In the genomic region with DNA sequence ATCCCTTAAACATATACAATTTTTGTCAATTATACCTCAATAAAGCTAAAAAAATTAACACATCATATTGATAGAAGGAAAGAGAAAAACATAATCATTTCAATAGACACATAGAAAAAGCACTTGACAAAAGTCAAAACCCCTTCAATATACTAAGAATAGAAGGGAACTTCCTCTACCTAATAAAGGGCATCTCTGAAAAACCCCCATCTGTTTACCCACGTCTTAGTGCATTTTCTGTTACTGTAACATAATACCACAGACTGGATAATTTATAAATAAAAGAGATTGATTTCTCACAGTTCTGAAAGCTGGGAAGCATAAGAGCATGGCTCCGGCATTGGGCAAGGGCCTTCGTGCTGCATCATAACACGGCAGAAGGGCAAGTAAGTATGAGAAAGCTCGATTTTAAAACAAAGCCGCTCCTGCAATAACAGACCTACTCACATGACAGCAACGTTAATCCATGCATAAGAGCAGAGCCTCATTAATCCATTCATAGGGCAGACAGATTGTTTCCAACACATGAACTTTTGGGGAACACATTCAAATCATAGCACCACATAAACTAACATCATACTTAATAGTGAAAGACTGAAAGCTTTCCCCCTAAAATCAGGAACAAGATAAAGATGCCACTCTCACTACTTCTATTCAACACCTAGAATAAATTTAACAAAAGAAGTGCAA, we compare ENCODE assay signal across 23 cellular contexts. TPM values are rescaled to one million over a fixed set of nuclear protein-coding genes. Genes with fewer than 3 reads are reported as not detected.
DNase-seq lines count a peak whose midpoint lies in the region; ATAC-seq lines count a peak whose summit lies in the region.
"Had no signal": no experiment of that assay in that cellular context is flagged by ENCODE, and none has a peak within 500 bp of the region (broad histone marks: within the 10 kb centered on the region; RNA-seq: fewer than 3 reads in every experiment).

No MANE protein-coding gene starts in this region.

- no peaks in the 10 kb centered on the region for H3K4me1 ChIP-seq in neuronal stem cell (ENCODE audit: control insufficient read depth in 2 of 2, insufficient read depth in 1 of 2, low read depth in 1 of 2, low read length in 2 of 2)
- H3K4me1 ChIP-seq: BE2C, body of pancreas had no signal

- no peaks in the 10 kb centered on the region for H3K27me3 ChIP-seq in neuronal stem cell (ENCODE audit: control insufficient read depth in 3 of 3, insufficient read depth in 3 of 3, low read depth in 1 of 3, low read length in 3 of 3)
- H3K27me3 ChIP-seq: BE2C, body of pancreas, MG63 had no signal

- no peaks in the 10 kb centered on the region for H3K9me3 Mint-ChIP-seq in stimulated activated effector memory CD8-positive, alpha-beta T cell treated with anti-CD3 and anti-CD28 coated beads, Interleukin-12 subunit alpha, Interleukin-12 subunit beta, amount 100 ng/mL, for 72 hours

- H4K8ac ChIP-seq in neuronal stem cell (ENCODE audit: low read depth, low read length), result no peak overlapping the region

- WGBS in neuronal stem cell (ENCODE audit: extremely low coverage in 2 of 2, insufficient read length in 2 of 2, insufficient replicate concordance in 1 of 2), 2 donors, result no CpG with 5 or more reads among the region's 7 CpGs

- H3K27ac Mint-ChIP-seq in stimulated activated effector memory CD8-positive, alpha-beta T cell treated with anti-CD3 and anti-CD28 coated beads, Interleukin-12 subunit alpha, Interleukin-12 subunit beta, amount 100 ng/mL, for 72 hours, result peak overlapping the region; percentile 52
- H3K27ac Mint-ChIP-seq: activated naive CD8-positive, alpha-beta T cell had no signal

- H3K14ac ChIP-seq in neuronal stem cell (ENCODE audit: low read length), result no peak overlapping the region

- H4K91ac ChIP-seq in neuronal stem cell (ENCODE audit: low read depth, low read length, poor library complexity), result no peak overlapping the region

- no peak overlapping the region for H2AK5ac ChIP-seq in neuronal stem cell (ENCODE audit: low read depth, low read length)

- no peak overlapping the region for H2BK15ac ChIP-seq in neuronal stem cell (ENCODE audit: low read length)

- H3K36me3 ChIP-seq in neuronal stem cell (replicated peaks in 1 of 2; ENCODE audit: control insufficient read depth in 2 of 2, insufficient read depth in 2 of 2, low read length in 2 of 2), result no peaks in the 10 kb centered on the region
- H3K36me3 ChIP-seq: BE2C, MG63 had no signal

- no peak overlapping the region for H2BK12ac ChIP-seq in neuronal stem cell (ENCODE audit: low read length)

- DNase-seq in NCI-H2171 treated with DMSO at 0.1 percent for 48 hours (lab: John Stamatoyannopoulos, UW) (peak; percentile 55), cortex of kidney (lab: John Stamatoyannopoulos, UW) (no peak), neuronal stem cell (ENCODE audit: low spot score) (no peak), mesenteric fat pad (ENCODE audit: low spot score) (no peak)
- DNase-seq in stimulated activated effector memory CD8-positive, alpha-beta T cell treated with anti-CD3 and anti-CD28 coated beads, Interleukin-12 subunit alpha, Interleukin-12 subunit beta, amount 100 ng/mL, for 72 hours (ENCODE audit: low spot score in 2 of 2), result no peak
- DNase-seq: activated CD4-positive, alpha-beta T cell treated with anti-CD3 and anti-CD28 coated beads, Interleukin-2, amount 50 U/mL, for 48 hours; activated T-cell treated with anti-CD3 and anti-CD28 coated beads, Interleukin-2, amount 50 U/mL, for 1 hour; BE2C; body of pancreas; GOT3; hippocampal formation; kidney; mesenchymal stem cell; MG63; NCI-H1930; NCI-H526; SK-N-SH; stimulated activated naive CD4-positive, alpha-beta T cell treated with Interleukin-2 at 50 U/mL for 16 hours; trophoblast cell had no signal

- H3K4me3 Mint-ChIP-seq in stimulated activated effector memory CD8-positive, alpha-beta T cell treated with anti-CD3 and anti-CD28 coated beads, Interleukin-12 subunit alpha, Interleukin-12 subunit beta, amount 100 ng/mL, for 72 hours, result no peak overlapping the region
- H3K4me3 Mint-ChIP-seq: activated naive CD8-positive, alpha-beta T cell had no signal

- no peak overlapping the region for H3K18ac ChIP-seq in neuronal stem cell (ENCODE audit: low read length)

- no peak overlapping the region for H2BK120ac ChIP-seq in neuronal stem cell (ENCODE audit: low read depth, low read length)

- no peak overlapping the region for H3K4ac ChIP-seq in neuronal stem cell (ENCODE audit: low read length)

- ATAC-seq in GM18520 (IDR thresholded peaks at IDR 0.05; ENCODE audit: unreplicated experiment) (peak; percentile 56), HG02588 (IDR thresholded peaks at IDR 0.05; ENCODE audit: unreplicated experiment) (peak; percentile 44)
- ATAC-seq in stimulated activated effector memory CD8-positive, alpha-beta T cell treated with anti-CD3 and anti-CD28 coated beads, Interleukin-12 subunit alpha, Interleukin-12 subunit beta, amount 100 ng/mL, for 72 hours, result no peak
- ATAC-seq: body of pancreas, Panc1 had no signal

- H2AFZ ChIP-seq in neuronal stem cell (ENCODE audit: low read length), result no peak overlapping the region

- no peak overlapping the region for H3K4me2 ChIP-seq in neuronal stem cell (ENCODE audit: insufficient read depth, low read length, poor library complexity, severe bottlenecking)
- H3K4me2 ChIP-seq: SK-N-SH had no signal

- H3K9me3 ChIP-seq in neuronal stem cell (replicated peaks in 1 of 2; ENCODE audit: control insufficient read depth in 2 of 2, insufficient read depth in 1 of 2, low read depth in 1 of 2, low read length in 2 of 2), result no peaks in the 10 kb centered on the region
- H3K9me3 ChIP-seq: BE2C, body of pancreas, MG63, SK-N-SH had no signal

- no peak overlapping the region for H3K4me3 ChIP-seq in neuronal stem cell (ENCODE audit: low read length in 2 of 2)
- H3K4me3 ChIP-seq: body of pancreas, MG63 had no signal

- no peaks in the 10 kb centered on the region for H3K79me1 ChIP-seq in neuronal stem cell (ENCODE audit: low read depth, low read length)

- H3K4me1 Mint-ChIP-seq in stimulated activated effector memory CD8-positive, alpha-beta T cell treated with anti-CD3 and anti-CD28 coated beads, Interleukin-12 subunit alpha, Interleukin-12 subunit beta, amount 100 ng/mL, for 72 hours, result peaks cover 5% of the 10 kb centered on the region

- no peak overlapping the region for H3K27ac ChIP-seq in neuronal stem cell (replicated peaks; ENCODE audit: low read length)
- H3K27ac ChIP-seq: body of pancreas had no signal

- no peaks in the 10 kb centered on the region for H3K36me3 Mint-ChIP-seq in stimulated activated effector memory CD8-positive, alpha-beta T cell treated with anti-CD3 and anti-CD28 coated beads, Interleukin-12 subunit alpha, Interleukin-12 subunit beta, amount 100 ng/mL, for 72 hours
- H3K36me3 Mint-ChIP-seq: activated naive CD8-positive, alpha-beta T cell had no signal

- H3K23ac ChIP-seq in neuronal stem cell (ENCODE audit: low read depth, low read length, poor library complexity), result no peak overlapping the region

- no peak overlapping the region for H2BK5ac ChIP-seq in neuronal stem cell (ENCODE audit: low read length)

- no peak overlapping the region for H3K9ac ChIP-seq in neuronal stem cell (ENCODE audit: low read depth, low read length, poor library complexity)
- H3K9ac ChIP-seq: SK-N-SH had no signal

RNA-seq across cellular contexts. Expression of gene STEEP1, which starts 15.7 kb away (rescaled TPM):
- polyA plus RNA-seq in neuronal stem cell (2013, experiment 1 of 2), result 17.5 TPM
- polyA plus RNA-seq in neuronal stem cell (2013, experiment 2 of 2), result 17.4 TPM
- total RNA-seq in mesenteric fat pad, result 24.6 TPM

RNA-seq across cellular contexts. Expression of gene UBE2A, which starts 24.9 kb away (rescaled TPM):
- polyA plus RNA-seq in neuronal stem cell (2013, experiment 1 of 2), result 48.5 TPM
- 48.8 TPM for polyA plus RNA-seq in neuronal stem cell (2013, experiment 2 of 2)
- 58.9 TPM for total RNA-seq in mesenteric fat pad

RNA-seq across cellular contexts. Expression of gene NKRF, which starts 56.8 kb away (rescaled TPM):
- polyA plus RNA-seq in neuronal stem cell (2013, experiment 1 of 2), result 8.6 TPM
- 8.8 TPM for polyA plus RNA-seq in neuronal stem cell (2013, experiment 2 of 2)
- total RNA-seq in mesenteric fat pad, result 8.0 TPM
